10 cellular contexts compared by ENCODE assay signal in the genomic region with DNA sequence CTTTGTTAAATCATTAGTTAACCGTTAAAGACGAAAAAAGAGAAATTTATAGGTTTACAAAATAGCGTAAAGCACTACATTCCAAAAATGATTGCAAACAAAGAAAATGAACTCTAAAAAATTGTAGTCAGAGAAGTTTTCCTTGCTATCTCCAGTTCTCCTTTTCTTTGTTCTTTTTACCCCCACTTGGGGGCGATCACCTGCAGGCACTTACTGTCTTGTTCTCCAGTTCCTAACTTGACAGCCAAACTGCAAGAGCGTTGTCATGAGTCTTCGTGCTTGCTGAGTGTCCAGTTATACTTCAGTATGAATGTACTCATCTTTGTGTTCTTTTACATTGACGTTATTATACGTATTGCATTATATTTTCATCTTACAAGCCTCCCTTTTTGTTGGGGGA. TPM values are rescaled to one million over a fixed set of nuclear protein-coding genes. Genes with fewer than 3 reads are reported as not detected.
DNase-seq lines count a peak whose midpoint lies in the region; ATAC-seq, FAIRE-seq and TF ChIP-seq lines count a peak whose summit lies in the region.
"Had no signal": no experiment of that assay in that cellular context is flagged by ENCODE, and none has a peak within 500 bp of the region (broad histone marks: within the 10 kb centered on the region; RNA-seq: fewer than 3 reads in every experiment).

No MANE protein-coding gene starts in this region.

- peaks cover 19% of the 10 kb centered on the region for H3K9me3 Mint-ChIP-seq in nephron progenitor cell

- in situ Hi-C loops in K562 (cut with MboI), result no loop called here

- POLR2A ChIA-PET in K562 (lab: Yijun Ruan, JAX), result no interaction called here

- 0 out of 4 replicates have a peak, but pooled peaks of 1 of the 2 experiments have one; percentile 16 for TF ChIP-seq RAD21 in K562 (CRISPR knock-in tag; conservative IDR thresholded peaks at IDR 0.05 in 1 of 2, IDR thresholded peaks at IDR 0.05 in 1 of 2)

- peaks cover 91% of the 10 kb centered on the region for H3K36me3 Mint-ChIP-seq in nephron progenitor cell (ENCODE audit: low read depth)

- no peak overlapping the region for H2AFZ ChIP-seq in K562 (ENCODE audit: low read depth, low read length)

- H3K27ac ChIP-seq in K562 (ENCODE audit: extremely low read depth, low read depth, low read length) (no peak overlapping the region), tibial nerve (no peak overlapping the region)
- H3K27ac ChIP-seq: epithelial cell of prostate had no signal

- whole genome bisulfite sequencing in K562 (ENCODE audit: insufficient coverage, low coverage, missing lambda C conversion rate), result 81% methylated on average over 8 of the region's 8 CpGs
- 94 to 95% methylated on average over 8 of the region's 8 CpGs for WGBS in tibial nerve, 2 donors

- H4K20me1 ChIP-seq in K562 (replicated peaks; ENCODE audit: control insufficient read depth, insufficient read depth, low read length), result no peaks in the 10 kb centered on the region

- H3K9ac ChIP-seq in K562 (ENCODE audit: insufficient read depth in 1 of 2, low read depth in 2 of 2, low read length in 2 of 2), result no peak overlapping the region

- H3K36me3 ChIP-seq in K562 (ENCODE audit: control insufficient read depth, insufficient read depth, low read length), result peaks cover 92% of the 10 kb centered on the region
- H3K36me3 ChIP-seq in tibial nerve, result peaks cover 2 to 96% (median 9%) of the 10 kb centered on the region in 3 donors

- FAIRE-seq in K562 (lab: Jason Lieb, UNC), result peak; percentile 52

- intact Hi-C loops in K562 (cut with micrococcal nuclease), result no loop called here

- H3K27me3 ChIP-seq in K562 (ENCODE audit: control insufficient read depth in 2 of 2, insufficient read depth in 2 of 2, low read length in 2 of 2) (no peaks in the 10 kb centered on the region), tibial nerve (no peaks in the 10 kb centered on the region)

- no peak overlapping the region for H3K4me3 ChIP-seq in LNCaP clone FGC (ENCODE audit: low read depth, low read length)
- no peak overlapping the region for H3K4me3 ChIP-seq in K562
- no peak overlapping the region for H3K4me3 ChIP-seq in tibial nerve

- no peak overlapping the region for H3K4me2 ChIP-seq in K562 (ENCODE audit: insufficient read depth, low read length)

- H3K4me1 Mint-ChIP-seq in nephron progenitor cell, result no peaks in the 10 kb centered on the region

- TF ChIP-seq CTCF in LNCaP clone FGC (IDR thresholded peaks at IDR 0.05; ENCODE audit: control insufficient read depth, extremely low read depth, insufficient read depth) (peak; percentile 25; the same call in 1 of the 2 replicates), K562 (IDR thresholded peaks at IDR 0.05 in 2 of 3, conservative IDR thresholded peaks at IDR 0.05 in 1 of 3; ENCODE audit: insufficient read depth in 2 of 3, low read depth in 1 of 3, low read length in 3 of 3) (peak in 2 of 3 experiments; percentile 45 to 49; a peak in 3 of 6 replicates), nephron progenitor cell (IDR thresholded peaks at IDR 0.05) (peak; percentile 23), tibial nerve (IDR thresholded peaks at IDR 0.05) (no peak)

- H3K4me3 Mint-ChIP-seq in nephron progenitor cell, result no peak overlapping the region

- no peaks in the 10 kb centered on the region for H3K27me3 Mint-ChIP-seq in nephron progenitor cell (ENCODE audit: low read depth, poor library complexity)

- no peaks in the 10 kb centered on the region for H3K9me1 ChIP-seq in K562 (ENCODE audit: control insufficient read depth, insufficient read depth, low read length)

- TF ChIP-seq EP300 in K562 (IDR thresholded peaks at IDR 0.05; ENCODE audit: low read length) (no peak), tibial nerve (IDR thresholded peaks at IDR 0.05) (no peak)

- peak; percentile 24 for DNase-seq in NCI-H2171 treated with DMSO at 0.1 percent for 48 hours (lab: John Stamatoyannopoulos, UW)
- no peak for DNase-seq in NCI-H2171 (lab: John Stamatoyannopoulos, UW)
- DNase-seq in LNCaP clone FGC (ENCODE audit: low read depth), result no peak
- peak; percentile 21 to 49 (median 40) for DNase-seq in K562 (ENCODE audit: extremely low read depth in 1 of 4, low spot score in 3 of 4)
- peak; percentile 4 for DNase-seq in nephron progenitor cell
- DNase-seq in tibial nerve (ENCODE audit: low spot score in 2 of 2), result no peak
- DNase-seq in HuH-7 (ENCODE audit: low spot score), result no peak

- H3K4me1 ChIP-seq in K562 (replicated peaks in 1 of 2; ENCODE audit: control insufficient read depth in 2 of 2, insufficient read depth in 2 of 2, low read length in 2 of 2) (no peaks in the 10 kb centered on the region), tibial nerve (peaks cover 0 to 21% (median 0%) of the 10 kb centered on the region in 4 donors)

- no TSS peak for BruUV-seq in K562 (replicated peaks; lab: Mats Ljungman, UMichigan)

- CTCF ChIA-PET in K562 (lab: Yijun Ruan, JAX; ENCODE audit: low intra/inter-chr PET ratio), result no interaction called here

- H3K79me2 ChIP-seq in K562 (ENCODE audit: control insufficient read depth, insufficient read depth, low read length), result peaks cover 10% of the 10 kb centered on the region; the same call in 1 of the 3 replicates

- H3K27ac Mint-ChIP-seq in nephron progenitor cell, result no peak overlapping the region

- peaks cover 2% of the 10 kb centered on the region; the same call in 1 of the 2 replicates for H3K9me3 ChIP-seq in K562 (replicated peaks; ENCODE audit: control insufficient read depth, insufficient read depth, low read depth, low read length)
- H3K9me3 ChIP-seq in tibial nerve, result peaks cover 0 to 10% (median 2%) of the 10 kb centered on the region in 4 donors

- peak; percentile 70 for ATAC-seq in K562
- no peak for ATAC-seq in HG03039 (IDR thresholded peaks at IDR 0.05; ENCODE audit: unreplicated experiment)
- ATAC-seq: Right ventricle myocardium inferior had no signal

- TF ChIP-seq POLR2A in K562 (conservative IDR thresholded peaks at IDR 0.05), result no peak
- no peak for TF ChIP-seq POLR2A in tibial nerve (IDR thresholded peaks at IDR 0.05)

TF ChIP-seq in K562, 482 proteins besides CTCF, POLR2A, EP300 and RAD21 (continues in another document):
- TF ChIP-seq ZNF121 (CRISPR knock-in tag; conservative IDR thresholded peaks at IDR 0.05) (no peak), ZKSCAN1 (IDR thresholded peaks at IDR 0.05; ENCODE audit: low read depth, low read length) (peak; percentile 48; the same call in 1 of the 2 replicates), CEBPG (CRISPR knock-in tag; IDR thresholded peaks at IDR 0.05) (no peak), CEBPG (tag; conservative IDR thresholded peaks at IDR 0.05 in 1 of 2, IDR thresholded peaks at IDR 0.05 in 1 of 2) (0 out of 4 replicates have a peak, but pooled peaks of 1 of the 2 experiments have one; percentile 5), ZNF217 (CRISPR knock-in tag; IDR thresholded peaks at IDR 0.05) (no peak), KAT8 (IDR thresholded peaks at IDR 0.05; ENCODE audit: low read depth) (no peak), POLR3G (IDR thresholded peaks at IDR 0.05; ENCODE audit: extremely low read depth, insufficient read length, insufficient replicate concordance) (no peak), RBBP5 (IDR thresholded peaks at IDR 0.05; ENCODE audit: borderline replicate concordance, insufficient read depth, low read length, poor library complexity, severe bottlenecking) (no peak)
- TF ChIP-seq, protein P1, sequence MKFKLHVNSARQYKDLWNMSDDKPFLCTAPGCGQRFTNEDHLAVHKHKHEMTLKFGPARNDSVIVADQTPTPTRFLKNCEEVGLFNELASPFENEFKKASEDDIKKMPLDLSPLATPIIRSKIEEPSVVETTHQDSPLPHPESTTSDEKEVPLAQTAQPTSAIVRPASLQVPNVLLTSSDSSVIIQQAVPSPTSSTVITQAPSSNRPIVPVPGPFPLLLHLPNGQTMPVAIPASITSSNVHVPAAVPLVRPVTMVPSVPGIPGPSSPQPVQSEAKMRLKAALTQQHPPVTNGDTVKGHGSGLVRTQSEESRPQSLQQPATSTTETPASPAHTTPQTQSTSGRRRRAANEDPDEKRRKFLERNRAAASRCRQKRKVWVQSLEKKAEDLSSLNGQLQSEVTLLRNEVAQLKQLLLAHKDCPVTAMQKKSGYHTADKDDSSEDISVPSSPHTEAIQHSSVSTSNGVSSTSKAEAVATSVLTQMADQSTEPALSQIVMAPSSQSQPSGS (CRISPR knock-in tag; IDR thresholded peaks at IDR 0.05), result no peak
- TF ChIP-seq, protein P2, sequence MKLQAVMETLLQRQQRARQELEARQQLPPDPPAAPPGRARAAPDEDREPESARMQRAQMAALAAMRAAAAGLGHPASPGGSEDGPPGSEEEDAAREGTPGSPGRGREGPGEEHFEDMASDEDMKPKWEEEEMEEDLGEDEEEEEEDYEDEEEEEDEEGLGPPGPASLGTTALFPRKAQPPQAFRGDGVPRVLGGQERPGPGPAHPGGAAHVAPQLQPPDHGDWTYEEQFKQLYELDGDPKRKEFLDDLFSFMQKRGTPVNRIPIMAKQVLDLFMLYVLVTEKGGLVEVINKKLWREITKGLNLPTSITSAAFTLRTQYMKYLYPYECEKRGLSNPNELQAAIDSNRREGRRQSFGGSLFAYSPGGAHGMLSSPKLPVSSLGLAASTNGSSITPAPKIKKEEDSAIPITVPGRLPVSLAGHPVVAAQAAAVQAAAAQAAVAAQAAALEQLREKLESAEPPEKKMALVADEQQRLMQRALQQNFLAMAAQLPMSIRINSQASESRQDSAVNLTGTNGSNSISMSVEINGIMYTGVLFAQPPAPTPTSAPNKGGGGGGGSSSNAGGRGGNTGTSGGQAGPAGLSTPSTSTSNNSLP (IDR thresholded peaks at IDR 0.05; ENCODE audit: borderline replicate concordance, low read depth, low read length), result no peak

RNA-seq across cellular contexts. Expression of a gene that starts 54.5 kb away (rescaled TPM):
- total RNA-seq in K562 (2011; cell fraction: chromatin; rRNA removed; ENCODE audit: low replicate concordance), result 221 and 585 TPM in 2 replicates
- total RNA-seq in K562 (2011; cell fraction: nucleolus; rRNA removed), result 101 and 147 TPM in 2 replicates
- 282 and 390 TPM in 2 replicates for total RNA-seq in K562 (2011; cell fraction: nucleoplasm; rRNA removed)
- 38.9 and 47.3 TPM in 2 replicates for total RNA-seq in K562 (2014; rRNA removed)
- total RNA-seq in K562 (2014; rRNA removed; fragmentation: Illumina TruSeq; extraction: Trizol), result 59.0 and 66.0 TPM in 2 replicates
- 45.5 and 49.7 TPM in 2 replicates for total RNA-seq in K562 (2015; rRNA removed; fragmentation: Illumina TruSeq; extraction: Trizol)
- total RNA-seq in K562 (2021), result 57.8 and 61.9 TPM in 2 replicates
- 56.2 and 63.4 TPM in 2 replicates for polyA plus RNA-seq in K562 (2011; rRNA removed)
- polyA plus RNA-seq in K562 (2011; cell fraction: cytosol; rRNA removed), result 32.8 and 58.4 TPM in 2 replicates
- 192 and 194 TPM in 2 replicates for polyA plus RNA-seq in K562 (2011; cell fraction: nucleus; rRNA removed)
- polyA plus RNA-seq in K562 (2012), result 33.7 and 57.7 TPM in 2 replicates
- polyA plus RNA-seq in K562 (2014; fragmentation: Illumina TruSeq; extraction: Trizol), result 57.6 and 70.8 TPM in 2 replicates
- 10 to 100 TPM; 50.0 to 53.6 TPM for polyA plus RNA-seq in K562 (2014; fragmentation: Nextera tagmentation; extraction: Ambion mirVana)
- polyA plus RNA-seq in K562 (2014; rRNA removed), result 55.3 and 61.3 TPM in 2 replicates
- polyA minus RNA-seq in K562 (2011; rRNA and poly(A)+ RNA removed), result 167 and 232 TPM in 2 replicates
- polyA minus RNA-seq in K562 (2011; cell fraction: cytosol; rRNA and poly(A)+ RNA removed), result 39.1 and 51.9 TPM in 2 replicates
- polyA minus RNA-seq in K562 (2011; cell fraction: nucleus; rRNA and poly(A)+ RNA removed), result 209 and 435 TPM in 2 replicates
- 100 to 1,000 TPM in 2 of 4 donors, 10 to 100 TPM in 2; 96.5 to 133 (median 102) TPM for total RNA-seq in tibial nerve

Comparison
In these comparisons a context has a peak if more than half of its experiments do, and no peak if none do; other contexts are left out.
1. DNase-seq: peak in NCI-H2171 treated with DMSO at 0.1 percent for 48 hours (single experiment), K562 (4 of 4) and nephron progenitor cell (single experiment); none in NCI-H2171 (single experiment), LNCaP clone FGC (single experiment), tibial nerve (0 of 2) and HuH-7 (single experiment).
2. CTCF ChIP-seq: peak in LNCaP clone FGC (single experiment), K562 (2 of 3) and nephron progenitor cell (single experiment); none in tibial nerve (0 of 5).